In genomic region chr3:72080101-72080500, GRCh38 we compare ENCODE assay signal across 26 cellular contexts.
A peak's percentile ranks its signal among the peaks of the same experiment; 100 is the strongest.
DNase-seq lines count a peak whose midpoint lies in the region; ATAC-seq, FAIRE-seq and TF ChIP-seq lines count a peak whose summit lies in the region.
"Had no signal": no experiment of that assay in that cellular context is flagged by ENCODE, and none has a peak within 500 bp of the region (broad histone marks: within the 10 kb centered on the region; RNA-seq: fewer than 3 reads in every experiment).

No MANE protein-coding gene starts in this region.

- H4K20me1 ChIP-seq in DOHH2 (ENCODE audit: control insufficient read depth, insufficient read depth, low read depth, low read length) = no peaks in the 10 kb centered on the region
- no peaks in the 10 kb centered on the region for H4K20me1 ChIP-seq in OCI-LY7 (ENCODE audit: insufficient read depth, low read length)

- H3K4me3 Mint-ChIP-seq in memory B cell = no peak overlapping the region
- H3K4me3 Mint-ChIP-seq: CD4-positive, alpha-beta memory T cell; H9; stimulated activated effector memory CD8-positive, alpha-beta T cell treated with anti-CD3 and anti-CD28 coated beads, Interleukin-12 subunit alpha, Interleukin-12 subunit beta, amount 100 ng/mL, for 72 hours had no signal

- H3K4me3 ChIP-seq in DOHH2 (ENCODE audit: low read length) (peak overlapping the region; percentile 55), OCI-LY7 (ENCODE audit: low read depth, low read length, poor library complexity, severe bottlenecking) (peak overlapping the region; percentile 0)
- H3K4me3 ChIP-seq: heart left ventricle, skin epidermis, testis had no signal

- BruUV-seq in OCI-LY7 (replicated peaks; lab: Mats Ljungman, UMichigan) = no TSS peak

- H3K4me1 ChIP-seq in DOHH2 (ENCODE audit: control insufficient read depth, low read length) (peaks cover 100% of the 10 kb centered on the region), OCI-LY7 (ENCODE audit: insufficient read depth, low read length, poor library complexity, severe bottlenecking) (peaks cover 88% of the 10 kb centered on the region)
- H3K4me1 ChIP-seq: testis had no signal

- H3K36me3 Mint-ChIP-seq in memory B cell = no peaks in the 10 kb centered on the region
- H3K36me3 Mint-ChIP-seq: CD4-positive, alpha-beta memory T cell; stimulated activated effector memory CD8-positive, alpha-beta T cell treated with anti-CD3 and anti-CD28 coated beads, Interleukin-12 subunit alpha, Interleukin-12 subunit beta, amount 100 ng/mL, for 72 hours had no signal

- ATAC-seq in memory B cell (ENCODE audit: low read depth) (no peak), GM18870 (IDR thresholded peaks at IDR 0.05; ENCODE audit: unreplicated experiment) (no peak)

- H3K9me2 ChIP-seq in DOHH2 (replicated peaks; ENCODE audit: control insufficient read depth, low read length) (no peaks in the 10 kb centered on the region), OCI-LY7 (ENCODE audit: insufficient read depth, low read length) (no peaks in the 10 kb centered on the region)

- peaks cover 54% of the 10 kb centered on the region for H3K36me3 ChIP-seq in DOHH2 (ENCODE audit: control insufficient read depth, low read length)
- H3K36me3 ChIP-seq in OCI-LY7 (ENCODE audit: insufficient read depth, low read length) = peaks cover 10% of the 10 kb centered on the region
- H3K36me3 ChIP-seq: heart left ventricle had no signal

- H2AFZ ChIP-seq in OCI-LY7 (ENCODE audit: low read length) = peak overlapping the region; percentile 54; the same call in 1 of the 2 replicates

- CTCF ChIA-PET in OCI-LY7 (lab: Charles Lee; ENCODE audit: unreplicated experiment) = interaction anchor here (1.0 to 1.6 kb wide), 3 partner anchors 19 to 84 kb away, joined by 4 to 8 read pairs (median 5); no protein-coding TSS in a partner anchor
- CTCF ChIA-PET in RWPE1 (lab: Yijun Ruan, JAX) = no interaction called here

- H3K9me3 ChIP-seq in DOHH2 (ENCODE audit: control insufficient read depth, insufficient read depth, low read length) (peaks cover 8% of the 10 kb centered on the region), OCI-LY7 (ENCODE audit: low read length) (peaks cover 15% of the 10 kb centered on the region; the same call in 1 of the 2 replicates)
- H3K9me3 ChIP-seq: testis had no signal

- FAIRE-seq in GM19239 (lab: Jason Lieb, UNC) = peak; percentile 53
- FAIRE-seq: urothelium cell line had no signal

- peaks cover 5% of the 10 kb centered on the region for H3K27me3 Mint-ChIP-seq in memory B cell

- peak overlapping the region; percentile 85 for H3K4me2 ChIP-seq in DOHH2 (ENCODE audit: low read length)
- peak overlapping the region; percentile 71 for H3K4me2 ChIP-seq in OCI-LY7 (ENCODE audit: low read length)

- TF ChIP-seq CTCF in DOHH2 (IDR thresholded peaks at IDR 0.05; ENCODE audit: low read depth, low read length, poor library complexity, severe bottlenecking) = no peak
- TF ChIP-seq CTCF in OCI-LY7 (conservative IDR thresholded peaks at IDR 0.05; ENCODE audit: low read length) = no peak
- TF ChIP-seq CTCF in RWPE1 (conservative IDR thresholded peaks at IDR 0.05; ENCODE audit: low read depth) = no peak

- peaks cover 80% of the 10 kb centered on the region for H3F3A ChIP-seq in DOHH2 (ENCODE audit: control insufficient read depth, insufficient read depth)

- DNase-seq in GM19239 (ENCODE audit: insufficient read length, low spot score) (no peak), OCI-LY7 (ENCODE audit: low spot score) (no peak), memory B cell (ENCODE audit: low spot score in 2 of 2) (no peak), RWPE1 (ENCODE audit: low spot score) (no peak), HuH-7 (ENCODE audit: low spot score) (no peak)
- DNase-seq: activated CD4-positive, alpha-beta T cell treated with anti-CD3 and anti-CD28 coated beads for 1 hour; activated CD8-positive, alpha-beta memory T cell treated with anti-CD3 and anti-CD28 coated beads for 24 hours; activated naive CD4-positive, alpha-beta T cell; activated T-cell treated with anti-CD3 and anti-CD28 coated beads, Interleukin-2, amount 50 U/mL, for 1 hour; CD4-positive, alpha-beta memory T cell; DMS 273 treated with DMSO at 0.1 percent for 48 hours; effector CD8-positive, alpha-beta T cell; H9; heart left ventricle; NCI-H1417; NCI-H2081; NCI-H446; SIG-M5; stimulated activated CD4-positive, alpha-beta T cell treated with anti-CD3 and anti-CD28 coated beads, Interleukin-2, amount 100 ng/mL, for 24 hours; T-helper 1 cell; testis had no signal

- peaks cover 54% of the 10 kb centered on the region for H3K79me2 ChIP-seq in DOHH2 (ENCODE audit: control insufficient read depth, low read length)
- H3K79me2 ChIP-seq in OCI-LY7 (ENCODE audit: insufficient read depth, low read depth, low read length) = no peaks in the 10 kb centered on the region

- H3K27me3 ChIP-seq in DOHH2 (ENCODE audit: control insufficient read depth, low read length) = no peaks in the 10 kb centered on the region
- H3K27me3 ChIP-seq: heart left ventricle, testis had no signal

- intact Hi-C loops in OCI-LY7 (cut with micrococcal nuclease; ENCODE audit: unreplicated experiment) = no loop called here

- H3K27ac Mint-ChIP-seq in memory B cell = peak overlapping the region; percentile 46
- H3K27ac Mint-ChIP-seq: CD4-positive, alpha-beta memory T cell; H9; stimulated activated effector memory CD8-positive, alpha-beta T cell treated with anti-CD3 and anti-CD28 coated beads, Interleukin-12 subunit alpha, Interleukin-12 subunit beta, amount 100 ng/mL, for 72 hours had no signal

- H3K4me1 Mint-ChIP-seq in memory B cell = peaks cover 42% of the 10 kb centered on the region

- H3K27ac ChIP-seq in DOHH2 (ENCODE audit: low read depth, low read length) (peak overlapping the region; percentile 99), OCI-LY7 (ENCODE audit: low read depth, low read length, poor library complexity, severe bottlenecking) (peak overlapping the region; percentile 94), RWPE1 (no peak overlapping the region)
- H3K27ac ChIP-seq: skin epidermis, testis had no signal

- POLR2A ChIA-PET in OCI-LY7 (lab: Charles Lee) (interaction anchor here (0.6 to 5.8 kb wide), 17 partner anchors 13 to 948 kb away, joined by 3 to 40 read pairs (median 3); no protein-coding TSS in a partner anchor), RWPE1 (lab: Yijun Ruan, JAX; ENCODE audit: low non-redundant PET) (no interaction called here)

- peaks cover 5% of the 10 kb centered on the region for H3K9me3 Mint-ChIP-seq in memory B cell
